ENCODE assay signal across 2 cellular contexts in the genomic region with DNA sequence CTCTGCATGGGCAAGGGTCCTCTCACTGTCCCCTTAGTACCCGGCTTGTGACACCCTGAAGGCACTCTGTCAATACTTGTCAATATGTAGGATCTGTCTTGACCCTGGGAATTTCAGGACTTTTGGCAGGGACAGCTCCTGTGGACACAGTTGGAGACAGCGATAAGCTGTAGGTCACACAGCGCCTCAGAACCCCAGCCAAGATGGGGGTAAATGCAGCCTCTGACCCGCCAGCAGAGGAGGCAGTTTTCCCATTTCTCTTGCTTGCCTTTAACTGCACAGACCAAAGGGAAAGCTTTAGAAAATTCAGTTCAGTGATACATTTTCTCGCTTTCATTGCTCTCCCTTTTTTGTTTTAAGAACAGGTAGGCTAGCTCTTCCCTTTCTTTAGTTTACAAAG.
TF ChIP-seq lines count a peak whose summit lies in the region.

No MANE protein-coding gene starts in this region.

TF ChIP-seq in Ishikawa, 13 proteins besides CTCF, POLR2A, EP300 and RAD21:
- TF ChIP-seq, protein P1, sequence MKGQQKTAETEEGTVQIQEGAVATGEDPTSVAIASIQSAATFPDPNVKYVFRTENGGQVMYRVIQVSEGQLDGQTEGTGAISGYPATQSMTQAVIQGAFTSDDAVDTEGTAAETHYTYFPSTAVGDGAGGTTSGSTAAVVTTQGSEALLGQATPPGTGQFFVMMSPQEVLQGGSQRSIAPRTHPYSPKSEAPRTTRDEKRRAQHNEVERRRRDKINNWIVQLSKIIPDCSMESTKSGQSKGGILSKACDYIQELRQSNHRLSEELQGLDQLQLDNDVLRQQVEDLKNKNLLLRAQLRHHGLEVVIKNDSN (IDR thresholded peaks at IDR 0.05), result no peak
- TF ChIP-seq, protein P2, sequence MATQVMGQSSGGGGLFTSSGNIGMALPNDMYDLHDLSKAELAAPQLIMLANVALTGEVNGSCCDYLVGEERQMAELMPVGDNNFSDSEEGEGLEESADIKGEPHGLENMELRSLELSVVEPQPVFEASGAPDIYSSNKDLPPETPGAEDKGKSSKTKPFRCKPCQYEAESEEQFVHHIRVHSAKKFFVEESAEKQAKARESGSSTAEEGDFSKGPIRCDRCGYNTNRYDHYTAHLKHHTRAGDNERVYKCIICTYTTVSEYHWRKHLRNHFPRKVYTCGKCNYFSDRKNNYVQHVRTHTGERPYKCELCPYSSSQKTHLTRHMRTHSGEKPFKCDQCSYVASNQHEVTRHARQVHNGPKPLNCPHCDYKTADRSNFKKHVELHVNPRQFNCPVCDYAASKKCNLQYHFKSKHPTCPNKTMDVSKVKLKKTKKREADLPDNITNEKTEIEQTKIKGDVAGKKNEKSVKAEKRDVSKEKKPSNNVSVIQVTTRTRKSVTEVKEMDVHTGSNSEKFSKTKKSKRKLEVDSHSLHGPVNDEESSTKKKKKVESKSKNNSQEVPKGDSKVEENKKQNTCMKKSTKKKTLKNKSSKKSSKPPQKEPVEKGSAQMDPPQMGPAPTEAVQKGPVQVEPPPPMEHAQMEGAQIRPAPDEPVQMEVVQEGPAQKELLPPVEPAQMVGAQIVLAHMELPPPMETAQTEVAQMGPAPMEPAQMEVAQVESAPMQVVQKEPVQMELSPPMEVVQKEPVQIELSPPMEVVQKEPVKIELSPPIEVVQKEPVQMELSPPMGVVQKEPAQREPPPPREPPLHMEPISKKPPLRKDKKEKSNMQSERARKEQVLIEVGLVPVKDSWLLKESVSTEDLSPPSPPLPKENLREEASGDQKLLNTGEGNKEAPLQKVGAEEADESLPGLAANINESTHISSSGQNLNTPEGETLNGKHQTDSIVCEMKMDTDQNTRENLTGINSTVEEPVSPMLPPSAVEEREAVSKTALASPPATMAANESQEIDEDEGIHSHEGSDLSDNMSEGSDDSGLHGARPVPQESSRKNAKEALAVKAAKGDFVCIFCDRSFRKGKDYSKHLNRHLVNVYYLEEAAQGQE (IDR thresholded peaks at IDR 0.05; ENCODE audit: low read depth), result peak; percentile 86

TF ChIP-seq in K562, 482 proteins besides CTCF, POLR2A, EP300 and RAD21 (continued from another document):
- TF ChIP-seq, protein P3, sequence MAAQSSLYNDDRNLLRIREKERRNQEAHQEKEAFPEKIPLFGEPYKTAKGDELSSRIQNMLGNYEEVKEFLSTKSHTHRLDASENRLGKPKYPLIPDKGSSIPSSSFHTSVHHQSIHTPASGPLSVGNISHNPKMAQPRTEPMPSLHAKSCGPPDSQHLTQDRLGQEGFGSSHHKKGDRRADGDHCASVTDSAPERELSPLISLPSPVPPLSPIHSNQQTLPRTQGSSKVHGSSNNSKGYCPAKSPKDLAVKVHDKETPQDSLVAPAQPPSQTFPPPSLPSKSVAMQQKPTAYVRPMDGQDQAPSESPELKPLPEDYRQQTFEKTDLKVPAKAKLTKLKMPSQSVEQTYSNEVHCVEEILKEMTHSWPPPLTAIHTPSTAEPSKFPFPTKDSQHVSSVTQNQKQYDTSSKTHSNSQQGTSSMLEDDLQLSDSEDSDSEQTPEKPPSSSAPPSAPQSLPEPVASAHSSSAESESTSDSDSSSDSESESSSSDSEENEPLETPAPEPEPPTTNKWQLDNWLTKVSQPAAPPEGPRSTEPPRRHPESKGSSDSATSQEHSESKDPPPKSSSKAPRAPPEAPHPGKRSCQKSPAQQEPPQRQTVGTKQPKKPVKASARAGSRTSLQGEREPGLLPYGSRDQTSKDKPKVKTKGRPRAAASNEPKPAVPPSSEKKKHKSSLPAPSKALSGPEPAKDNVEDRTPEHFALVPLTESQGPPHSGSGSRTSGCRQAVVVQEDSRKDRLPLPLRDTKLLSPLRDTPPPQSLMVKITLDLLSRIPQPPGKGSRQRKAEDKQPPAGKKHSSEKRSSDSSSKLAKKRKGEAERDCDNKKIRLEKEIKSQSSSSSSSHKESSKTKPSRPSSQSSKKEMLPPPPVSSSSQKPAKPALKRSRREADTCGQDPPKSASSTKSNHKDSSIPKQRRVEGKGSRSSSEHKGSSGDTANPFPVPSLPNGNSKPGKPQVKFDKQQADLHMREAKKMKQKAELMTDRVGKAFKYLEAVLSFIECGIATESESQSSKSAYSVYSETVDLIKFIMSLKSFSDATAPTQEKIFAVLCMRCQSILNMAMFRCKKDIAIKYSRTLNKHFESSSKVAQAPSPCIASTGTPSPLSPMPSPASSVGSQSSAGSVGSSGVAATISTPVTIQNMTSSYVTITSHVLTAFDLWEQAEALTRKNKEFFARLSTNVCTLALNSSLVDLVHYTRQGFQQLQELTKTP (IDR thresholded peaks at IDR 0.05; ENCODE audit: low read depth in 1 of 2, partially characterized antibody in 2 of 2), result peak in 1 of 2 experiments; percentile 50
- TF ChIP-seq ZFP36 (IDR thresholded peaks at IDR 0.05; ENCODE audit: low read depth, low read length, partially characterized antibody) (peak; percentile 79), ZNF785 (CRISPR knock-in tag; IDR thresholded peaks at IDR 0.05) (no peak), EHMT2 (IDR thresholded peaks at IDR 0.05) (peak; percentile 96), MIER1 (IDR thresholded peaks at IDR 0.05; ENCODE audit: low read depth) (peak; percentile 87), PRMT5 (CRISPR knock-in tag; IDR thresholded peaks at IDR 0.05) (peak; percentile 75; the same call in 1 of the 2 replicates)
- TF ChIP-seq, protein P2 (CRISPR knock-in tag; IDR thresholded peaks at IDR 0.05; ENCODE audit: low read depth), result peak; percentile 96
